In the genomic region with DNA sequence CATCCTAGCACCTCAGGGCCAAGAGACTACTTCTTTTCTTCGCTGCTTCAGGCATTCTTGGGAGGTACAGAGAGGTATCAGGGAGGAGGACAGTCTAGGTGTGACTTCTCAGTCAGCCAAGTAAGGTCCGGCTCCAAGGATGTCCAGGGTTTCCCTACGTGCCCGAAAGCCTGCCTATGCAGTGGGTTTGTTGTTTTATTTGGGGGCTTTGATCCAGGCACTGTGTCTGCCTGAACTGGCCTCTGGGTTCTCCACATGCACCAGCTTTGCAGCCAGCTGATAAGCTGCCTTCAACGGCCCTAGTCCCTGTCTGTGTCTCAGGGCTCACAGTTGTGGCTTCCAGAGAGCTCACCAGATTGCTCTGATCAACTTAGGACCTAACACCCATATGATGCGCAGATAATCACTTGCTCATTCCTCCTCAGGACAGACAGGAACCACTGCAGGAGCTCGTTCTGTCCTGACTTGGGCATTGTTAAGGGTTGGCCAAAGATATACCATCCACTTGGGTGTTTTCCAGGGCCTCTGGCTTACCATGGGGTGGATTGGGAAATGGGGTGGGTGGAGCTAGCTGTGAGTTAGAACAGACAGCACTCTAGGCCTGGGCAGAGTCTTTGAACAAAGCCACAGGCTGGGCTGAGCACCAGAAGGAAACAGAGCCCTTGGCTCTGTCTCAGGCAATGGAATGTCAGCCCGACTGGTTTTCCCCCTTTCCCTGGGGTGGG, we compare ENCODE assay signal across 13 cellular contexts. TPM values are rescaled to one million over a fixed set of nuclear protein-coding genes. Genes with fewer than 3 reads are reported as not detected.
DNase-seq lines count a peak whose midpoint lies in the region; ATAC-seq and TF ChIP-seq lines count a peak whose summit lies in the region.
"Had no signal": no experiment of that assay in that cellular context is flagged by ENCODE, and none has a peak within 500 bp of the region (broad histone marks: within the 10 kb centered on the region; RNA-seq: fewer than 3 reads in every experiment).

No MANE protein-coding gene starts in this region.

- H3K4me1 ChIP-seq in GM23338 (ENCODE audit: insufficient read depth) (no peaks in the 10 kb centered on the region), prostate gland (replicated peaks) (peaks cover 14% of the 10 kb centered on the region)
- H3K4me1 ChIP-seq: HAP-1 had no signal

- H3K36me3 ChIP-seq in GM23338 (ENCODE audit: insufficient read depth) (no peaks in the 10 kb centered on the region), WERI-Rb-1 (no peaks in the 10 kb centered on the region), prostate gland (no peaks in the 10 kb centered on the region)
- H3K36me3 ChIP-seq: HAP-1 had no signal

- H3K27me3 Mint-ChIP-seq in GM23338 (ENCODE audit: insufficient read depth, low read depth, poor library complexity), result peaks cover 2% of the 10 kb centered on the region
- H3K27me3 Mint-ChIP-seq in endothelial cell (ENCODE audit: unreplicated experiment), result peaks cover 3% of the 10 kb centered on the region

- no peak overlapping the region for H2AFZ ChIP-seq in GM23338

- intact Hi-C loops in prostate gland (cut with DNase I), result no loop called here

- no peaks in the 10 kb centered on the region for H3K27me3 ChIP-seq in GM23338 (ENCODE audit: insufficient read depth)
- no peaks in the 10 kb centered on the region for H3K27me3 ChIP-seq in WERI-Rb-1 (ENCODE audit: insufficient read depth, low read depth, severe bottlenecking)
- H3K27me3 ChIP-seq in prostate gland (replicated peaks; ENCODE audit: insufficient read depth), result no peaks in the 10 kb centered on the region

- DNase-seq in GM23338 (ENCODE audit: low spot score) (peak; percentile 54), WERI-Rb-1 (peak; percentile 57), foreskin melanocyte (peak; percentile 23), prostate gland (ENCODE audit: low spot score) (peak; percentile 98), endothelial cell (ENCODE audit: low spot score) (no peak), NCI-H526 (lab: John Stamatoyannopoulos, UW) (no peak), GOT3 (lab: John Stamatoyannopoulos, UW) (no peak)
- DNase-seq: activated T-cell treated with anti-CD3 and anti-CD28 coated beads for 4 hours, NCI-H2107 had no signal

- H3K4me3 ChIP-seq in GM23338, result no peak overlapping the region
- H3K4me3 ChIP-seq in WERI-Rb-1 (ENCODE audit: low read depth, low read length), result no peak overlapping the region
- no peak overlapping the region for H3K4me3 ChIP-seq in prostate gland
- H3K4me3 ChIP-seq: HAP-1 had no signal

- H4K20me1 ChIP-seq in GM23338 (replicated peaks; ENCODE audit: insufficient read depth), result no peaks in the 10 kb centered on the region; the same call in 1 of the 2 replicates

- H3K4me3 Mint-ChIP-seq in GM23338 (no peak overlapping the region), endothelial cell (ENCODE audit: unreplicated experiment) (no peak overlapping the region)

- 0 out of 2 replicates have a peak, but pooled peaks cover 2% of the 10 kb centered on the region for H3F3A ChIP-seq in GM23338 (replicated peaks; ENCODE audit: low read depth)

- H3K9me2 ChIP-seq in GM23338 (ENCODE audit: insufficient read depth), result no peaks in the 10 kb centered on the region

- no peaks in the 10 kb centered on the region for H3K9me3 Mint-ChIP-seq in GM23338
- H3K9me3 Mint-ChIP-seq in endothelial cell (ENCODE audit: unreplicated experiment), result no peaks in the 10 kb centered on the region

- 35% methylated on average over 8 of the region's 8 CpGs for WGBS in prostate gland

- no peak overlapping the region for H3K4me2 ChIP-seq in GM23338

- H3K27ac Mint-ChIP-seq in GM23338 (no peak overlapping the region), endothelial cell (ENCODE audit: unreplicated experiment) (no peak overlapping the region)

- H3K4me1 Mint-ChIP-seq in GM23338 (peaks cover 20% of the 10 kb centered on the region), endothelial cell (ENCODE audit: unreplicated experiment) (peaks cover 5% of the 10 kb centered on the region)

- H3K36me3 Mint-ChIP-seq in GM23338 (ENCODE audit: low read depth) (no peaks in the 10 kb centered on the region), endothelial cell (ENCODE audit: low read depth, unreplicated experiment) (peaks cover 21% of the 10 kb centered on the region)

- no peaks in the 10 kb centered on the region for H3K79me2 ChIP-seq in GM23338 (replicated peaks; ENCODE audit: insufficient read depth)

- H3K9me3 ChIP-seq in WERI-Rb-1 (ENCODE audit: severe bottlenecking) (no peaks in the 10 kb centered on the region), prostate gland (no peaks in the 10 kb centered on the region)
- H3K9me3 ChIP-seq: HAP-1 had no signal

- TF ChIP-seq POLR2A in prostate gland (IDR thresholded peaks at IDR 0.05), result peak; percentile 24

- H3K27ac ChIP-seq in GM23338 (ENCODE audit: low read depth), result no peak overlapping the region
- peak overlapping the region; percentile 15 for H3K27ac ChIP-seq in WERI-Rb-1
- H3K27ac ChIP-seq in prostate gland, result peak overlapping the region; percentile 55 to 76

- no peak for TF ChIP-seq CTCF in GM23338 (conservative IDR thresholded peaks at IDR 0.05; ENCODE audit: low read depth in 2 of 2)
- TF ChIP-seq CTCF in WERI-Rb-1 (IDR thresholded peaks at IDR 0.05; ENCODE audit: low read depth, low read length), result no peak
- no peak for TF ChIP-seq CTCF in prostate gland (IDR thresholded peaks at IDR 0.05)
- TF ChIP-seq CTCF in endothelial cell (IDR thresholded peaks at IDR 0.05; ENCODE audit: unreplicated experiment), result no peak

- peak; percentile 94 for ATAC-seq in GM23338
- no peak for ATAC-seq in GM21360 (IDR thresholded peaks at IDR 0.05; ENCODE audit: unreplicated experiment)

TF ChIP-seq in GM23338, 12 proteins besides CTCF, POLR2A, EP300 and RAD21 (continues in another document):
- TF ChIP-seq ZNF462 (CRISPR knock-in tag; IDR thresholded peaks at IDR 0.05) (no peak), CREB1 (CRISPR knock-in tag; IDR thresholded peaks at IDR 0.05; ENCODE audit: low read depth) (no peak), EZH2phosphoT487 (IDR thresholded peaks at IDR 0.05; ENCODE audit: unreplicated experiment) (no peak), POLR2AphosphoS5 (IDR thresholded peaks at IDR 0.05; ENCODE audit: low read depth) (no peak)

RNA-seq across cellular contexts. Expression of gene CRYBB3, which starts 45.5 kb away (rescaled TPM):
- total RNA-seq in GM23338 (2014; rRNA removed; shearing (Covaris generic)), result 0.28 TPM in 1 of 2 replicates, not detected in the other
- 0.52 TPM in 1 of 2 replicates, not detected in the other for polyA plus RNA-seq in GM23338 (2016; fragmentation: Nextera tagmentation; extraction: Ambion mirVana)
- under 1 TPM in 1 of 2 donors, not detected in 1; 0.36 TPM for total RNA-seq in prostate gland
- total RNA-seq in endothelial cell (ENCODE audit: unreplicated experiment), result 0.97 TPM
- total RNA-seq: mononuclear cell, subcutaneous adipose tissue had no signal

Comparison
In these comparisons a context has a peak if more than half of its experiments do, and no peak if none do; other contexts are left out.
1. DNase-seq: peak in GM23338 (single experiment), WERI-Rb-1 (single experiment), foreskin melanocyte (single experiment) and prostate gland (single experiment); none in endothelial cell (single experiment), NCI-H526 (0 of 2) and GOT3 (single experiment).